8 cellular contexts compared by ENCODE assay signal in the genomic region with DNA sequence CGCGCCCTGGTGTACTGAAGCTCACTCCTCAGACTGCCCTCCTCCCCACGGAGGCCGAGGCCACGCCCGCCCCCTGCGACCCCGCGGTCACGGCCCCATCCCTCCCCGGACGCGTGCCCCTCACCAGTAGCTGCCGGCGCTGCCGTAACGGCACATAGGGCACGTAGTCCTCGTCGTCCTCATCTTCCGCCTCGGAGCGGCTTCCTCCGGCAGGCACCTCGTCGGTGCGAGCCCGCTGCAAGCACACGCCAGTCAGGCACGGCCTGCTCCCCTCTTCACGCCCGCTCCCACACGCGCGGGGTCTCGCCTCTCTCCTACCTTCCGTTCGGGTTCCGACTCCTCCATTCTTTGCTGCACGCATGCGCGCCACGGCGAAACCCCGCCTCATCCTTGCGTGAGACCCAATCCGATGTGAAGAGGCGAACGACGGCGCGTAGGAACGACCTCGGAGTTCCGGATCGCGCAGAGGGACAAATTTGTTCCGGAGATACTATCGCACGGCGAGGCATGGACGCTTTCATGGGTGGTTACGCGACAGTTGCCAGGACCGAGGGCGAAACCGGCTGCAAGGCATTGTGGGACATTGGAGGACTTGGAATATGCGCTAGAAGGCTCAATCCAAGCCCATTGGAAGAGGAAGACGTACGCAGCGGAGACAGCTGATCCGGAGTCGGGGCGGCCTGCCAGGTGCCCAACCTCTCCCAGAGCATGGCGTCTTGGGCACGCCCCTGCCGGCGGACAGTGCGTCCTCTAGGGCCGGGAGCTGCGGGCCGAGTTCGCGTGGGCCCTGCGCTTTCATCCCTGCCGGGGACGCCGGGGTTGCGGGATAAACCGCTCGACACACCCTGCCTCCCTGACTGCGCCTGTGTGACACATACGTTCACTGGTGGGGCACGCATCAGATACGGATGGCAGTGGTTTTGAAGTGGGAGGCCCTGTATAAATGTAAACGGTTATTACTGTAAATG. TPM values are rescaled to one million over a fixed set of nuclear protein-coding genes. Genes with fewer than 3 reads are reported as not detected.
DNase-seq lines count a peak whose midpoint lies in the region; ATAC-seq, FAIRE-seq and TF ChIP-seq lines count a peak whose summit lies in the region.

A gene (minus strand): TSS at position 361 of the 968 bp plus-strand sequence. CDS start 16 bp downstream, at position 345.

- peaks cover 39% of the 10 kb centered on the region for H3K36me3 ChIP-seq in BJ (ENCODE audit: control insufficient read depth, insufficient read depth, low read length)

- CTCF ChIA-PET in BJ (lab: Yijun Ruan, JAX), result interaction anchor here (0.9 to 2.2 kb wide), 9 partner anchors 9 to 212 kb away, joined by 3 to 30 read pairs (median 3); no protein-coding TSS in a partner anchor

- POLR2A ChIA-PET in BJ (lab: Charles Lee), result interaction anchor here (0.6 to 1.1 kb wide), 3 partner anchors 19 to 483 kb away, joined by 3 read pairs; a partner anchor contains a TSS

- FAIRE-seq in colon (lab: Jason Lieb, UNC), result peak; percentile 14

- peak; percentile 98 for DNase-seq in BJ (ENCODE audit: low read depth)
- peak; percentile 99 for DNase-seq in GM19238 (ENCODE audit: insufficient read length, low spot score)
- peak; percentile 96 for DNase-seq in NCI-H526 (lab: John Stamatoyannopoulos, UW)
- peak; percentile 98 for DNase-seq in activated CD4-positive, alpha-beta T cell treated with anti-CD3 and anti-CD28 coated beads for 48 hours
- DNase-seq in kidney glomerular epithelial cell (lab: John Stamatoyannopoulos, UW), result peak; percentile 98
- DNase-seq in stimulated activated CD4-positive, alpha-beta T cell treated with anti-CD3 and anti-CD28 coated beads, Interleukin-1b, Interleukin-23, amount 100 ng/mL, for 1 hour (ENCODE audit: low read depth in 2 of 2), result peak; percentile 82 to 87

- no peaks in the 10 kb centered on the region for H3K27me3 ChIP-seq in BJ (ENCODE audit: control insufficient read depth, insufficient read depth, low read length)

- peak within 1 kb of the TSS; percentile 91 for H3K4me3 ChIP-seq in BJ (ENCODE audit: low read depth, low read length)

- peak; percentile 79 for ATAC-seq in HG03442 (IDR thresholded peaks at IDR 0.05; ENCODE audit: unreplicated experiment)

- peak; percentile 24; the same call in 1 of the 2 replicates for TF ChIP-seq CTCF in BJ (IDR thresholded peaks at IDR 0.05; ENCODE audit: insufficient read depth, low read depth, low read length)

RNA-seq across cellular contexts. Expression of the gene that starts here (rescaled TPM):
- polyA plus RNA-seq in BJ (2011; rRNA removed), result 93.3 and 144 TPM in 2 replicates
- 48.6 and 64.8 TPM in 2 replicates for polyA minus RNA-seq in BJ (2011; rRNA and poly(A)+ RNA removed)

Comparison
In these comparisons a context has a peak if more than half of its experiments do, and no peak if none do; other contexts are left out.
1. Peak in every context shown above with its lines: DNase-seq, ATAC-seq and H3K4me3 ChIP-seq.